8 cellular contexts compared by ENCODE assay signal in the genomic region with DNA sequence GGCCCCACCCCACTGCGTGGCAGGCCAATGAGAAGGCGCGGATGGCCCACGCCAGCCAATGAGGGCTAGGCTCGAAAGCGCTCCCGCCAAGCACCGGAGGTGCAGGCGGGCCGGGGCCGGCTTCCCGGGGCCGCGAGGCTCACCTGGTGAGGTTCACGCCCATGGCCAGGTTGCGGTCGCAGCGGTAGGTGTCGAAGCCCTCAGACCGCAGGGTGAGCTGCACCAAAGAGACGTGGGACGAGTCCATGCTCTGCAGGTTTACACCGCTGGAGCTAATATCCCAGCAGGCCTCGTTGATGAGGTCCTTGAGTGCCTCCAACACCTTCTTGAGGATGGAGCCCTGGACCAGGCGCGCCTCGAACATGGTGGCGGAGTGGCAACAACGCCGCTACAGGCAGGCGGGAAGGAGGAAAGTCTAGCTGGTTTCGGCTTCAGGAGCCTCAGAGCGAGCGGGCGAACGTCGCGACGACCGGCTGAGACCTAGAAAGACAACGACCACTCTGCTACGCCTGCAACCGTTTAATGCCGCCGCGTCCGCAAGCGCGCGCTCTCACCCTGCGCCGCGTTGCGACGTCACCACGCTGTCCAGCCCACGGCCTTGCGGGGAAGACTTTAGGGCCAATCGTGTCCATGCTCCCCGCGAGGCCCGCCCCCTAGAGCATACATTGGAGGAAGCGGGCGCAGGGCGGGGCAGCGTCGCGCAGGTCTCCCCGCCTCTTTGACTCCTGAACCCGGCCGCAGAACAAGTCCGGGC. TPM values are rescaled to one million over a fixed set of nuclear protein-coding genes. Genes with fewer than 3 reads are reported as not detected.
DNase-seq lines count a peak whose midpoint lies in the region; ATAC-seq, FAIRE-seq and TF ChIP-seq lines count a peak whose summit lies in the region.

TSS of gene PCNA (minus strand) at position 524 of the 754 bp plus-strand sequence. CDS start at position 364, 160 bp downstream.

- H3K27ac ChIP-seq in kidney (ENCODE audit: low read depth in 2 of 2, low read length in 2 of 2): peak within 1 kb of the TSS; percentile 81 to 94

- no peaks in the 10 kb centered on the region for H3K9me3 ChIP-seq in kidney (ENCODE audit: control insufficient read depth in 1 of 2, low read length in 2 of 2)

- H3K27ac Mint-ChIP-seq in chondrocyte (ENCODE audit: unreplicated experiment): peak within 1 kb of the TSS; percentile 98

- H3K4me1 Mint-ChIP-seq in chondrocyte (ENCODE audit: low read depth): peaks cover 28% of the 10 kb centered on the region

- peaks cover 6% of the 10 kb centered on the region for H3K36me3 Mint-ChIP-seq in chondrocyte (ENCODE audit: low read depth)

- H3K4me3 Mint-ChIP-seq in chondrocyte (ENCODE audit: unreplicated experiment): peak within 1 kb of the TSS; percentile 85

- peak; percentile 90 for FAIRE-seq in kidney (lab: Jason Lieb, UNC)

- H3K9ac ChIP-seq in kidney (ENCODE audit: low read length in 2 of 2): peak within 1 kb of the TSS; percentile 71 to 94

- peaks cover 12 to 22% of the 10 kb centered on the region in 2 donors for H3K36me3 ChIP-seq in kidney (ENCODE audit: control insufficient read depth in 1 of 2, insufficient read depth in 2 of 2, low read length in 2 of 2)

- intact Hi-C loops in kidney (cut with DNase I): no loop called here

- H3K27me3 Mint-ChIP-seq in chondrocyte (ENCODE audit: low read depth): no peaks in the 10 kb centered on the region

- peak; percentile 95 for ATAC-seq in HG03439 (IDR thresholded peaks at IDR 0.05; ENCODE audit: unreplicated experiment)

- peak; percentile 99 for TF ChIP-seq POLR2A in GM19193 (IDR thresholded peaks at IDR 0.05; ENCODE audit: extremely low read depth, insufficient read depth, insufficient read length)

- TF ChIP-seq CTCF in chondrocyte (IDR thresholded peaks at IDR 0.05): no peak
- no peak for TF ChIP-seq CTCF in kidney (IDR thresholded peaks at IDR 0.05; ENCODE audit: borderline replicate concordance, extremely low read depth, insufficient read depth)

- peaks cover 9 to 12% of the 10 kb centered on the region in 2 donors for H3K4me1 ChIP-seq in kidney (ENCODE audit: control insufficient read depth in 1 of 2, insufficient read depth in 1 of 2, low read depth in 1 of 2, low read length in 2 of 2)

- peak within 1 kb of the TSS; percentile 97 to 99 for H3K4me3 ChIP-seq in kidney (ENCODE audit: low read length in 2 of 2)

- no peaks in the 10 kb centered on the region for H3K9me3 Mint-ChIP-seq in chondrocyte (ENCODE audit: low read depth)

- DNase-seq in AML-193 (lab: John Stamatoyannopoulos, UW) (peak; percentile 93), NCI-H510A treated with DMSO at 0.1 percent for 48 hours (lab: John Stamatoyannopoulos, UW) (peak; percentile 99), chondrocyte (ENCODE audit: low spot score) (peak; percentile 97), kidney (peak; percentile 99)
- DNase-seq in activated CD4-positive, alpha-beta T cell treated with anti-CD3 and anti-CD28 coated beads for 24 hours (ENCODE audit: low read depth in 2 of 2): peak; percentile 94 to 95
- peak; percentile 99 for DNase-seq in stimulated activated CD4-positive, alpha-beta T cell treated with anti-CD3 and anti-CD28 coated beads, Interleukin-15, amount 100 ng/mL, for 24 hours

RNA-seq across cellular contexts. Expression of gene PCNA, which starts in this region (rescaled TPM):
- 46.3 to 117 TPM (median 49.4 TPM) in 3 replicates for total RNA-seq in chondrocyte
- 46.4 TPM for total RNA-seq in kidney
- 48.2 TPM for polyA plus RNA-seq in kidney (ENCODE audit: insufficient read depth, low read depth, low replicate concordance)

Comparison
In these comparisons a context has a peak if more than half of its experiments do, and no peak if none do; other contexts are left out.
1. Peak in every context shown above with its lines: DNase-seq, ATAC-seq, H3K4me3 ChIP-seq and H3K27ac ChIP-seq.